Comparison of ENCODE assay signal across 8 cellular contexts in genomic region chr14:69354383-69355154, GRCh38.
DNase-seq lines count a peak whose midpoint lies in the region; ATAC-seq lines count a peak whose summit lies in the region.

No MANE protein-coding gene starts in this region.

- H3K4me2 ChIP-seq in BLaER1: peak overlapping the region; percentile 64

- DNase-seq in activated CD8-positive, alpha-beta memory T cell treated with anti-CD3 and anti-CD28 coated beads for 24 hours: peak; percentile 78
- DNase-seq in kidney tubule cell (ENCODE audit: low spot score) (peak; percentile 69), HuH-7 (ENCODE audit: low spot score) (no peak), SKM-1 (lab: John Stamatoyannopoulos, UW; ENCODE audit: unreplicated experiment) (no peak)
- DNase-seq in stimulated activated naive CD4-positive, alpha-beta T cell treated with Interleukin-2 at 50 U/mL for 16 hours (lab: John Stamatoyannopoulos, UW): peak; percentile 64

- H3K4me3 ChIP-seq in BLaER1: no peak overlapping the region

- H3K36me3 ChIP-seq in BLaER1: no peaks in the 10 kb centered on the region

- H3K4me1 ChIP-seq in BLaER1: peaks cover 29% of the 10 kb centered on the region

- H3K27ac ChIP-seq in BLaER1: peak overlapping the region; percentile 54

- ATAC-seq in GM19372 (IDR thresholded peaks at IDR 0.05; ENCODE audit: low read depth, unreplicated experiment): peak; percentile 85
- ATAC-seq in HG03432 (IDR thresholded peaks at IDR 0.05; ENCODE audit: unreplicated experiment): peak; percentile 88

- H3K9me3 ChIP-seq in BLaER1: no peaks in the 10 kb centered on the region

- H4K20me1 ChIP-seq in BLaER1: no peaks in the 10 kb centered on the region

- H3K9ac ChIP-seq in BLaER1: peak overlapping the region; percentile 11; the same call in 1 of the 2 replicates

- H3K27me3 ChIP-seq in BLaER1: no peaks in the 10 kb centered on the region

Comparison
In these comparisons a context has a peak if more than half of its experiments do, and no peak if none do; other contexts are left out.
1. DNase-seq: peak in activated CD8-positive, alpha-beta memory T cell treated with anti-CD3 and anti-CD28 coated beads for 24 hours (single experiment), kidney tubule cell (single experiment) and stimulated activated naive CD4-positive, alpha-beta T cell treated with Interleukin-2 at 50 U/mL for 16 hours (single experiment); none in HuH-7 (single experiment) and SKM-1 (single experiment).